ENCODE assay signal across 28 cellular contexts in genomic region chr21:34899760-34900159, GRCh38.
"Had no signal": no experiment of that assay in that cellular context is flagged by ENCODE, and none has a peak within 500 bp of the region (broad histone marks: within the 10 kb centered on the region; RNA-seq: fewer than 3 reads in every experiment).

No MANE protein-coding gene starts in this region.

- H3K4me2 ChIP-seq: PC-9 had no signal

- H3K4me3 ChIP-seq: ascending aorta, cardiac muscle cell, PC-9 had no signal

- DNase-seq: activated CD4-positive, alpha-beta T cell treated with anti-CD3 and anti-CD28 coated beads for 36 hours; activated CD4-positive, alpha-beta T cell treated with anti-CD3 and anti-CD28 coated beads, Interleukin-2, amount 10 ng/mL, durations not matched to agents 7 days and 5 days; activated CD4-positive, alpha-beta T cell treated with anti-CD3 and anti-CD28 coated beads, Interleukin-2, amount 50 U/mL, for 48 hours; activated CD8-positive, alpha-beta memory T cell treated with anti-CD3 and anti-CD28 coated beads, Interleukin-2, amount 50 U/mL, for 48 hours; activated naive CD4-positive, alpha-beta T cell treated with anti-CD3 and anti-CD28 coated beads, Interleukin-2, amount 50 U/mL, for 16 hours; activated naive CD8-positive, alpha-beta T cell treated with anti-CD3 and anti-CD28 coated beads, Interleukin-2, amount 10 ng/mL, durations not matched to agents 7 days and 5 days; activated T-cell treated with anti-CD3 and anti-CD28 coated beads, Interleukin-2, amount 50 U/mL, for 1 hour; amygdala; NCI-H1092 treated with DMSO at 0.1 percent for 48 hours; NCI-H146; NCI-H2029 treated with DMSO at 0.1 percent for 48 hours; NCI-H2107; NCI-H2171; NCI-H510A; NCI-H526; NCI-H748 treated with DMSO at 0.1 percent for 48 hours; NK-92 treated with Interleukin-12 subunit alpha and Interleukin-12 subunit beta, amount 100 ng/mL, for 24 hours; PC-9; SIG-M5; T-cell; T-helper 17 cell had no signal

- H3K36me3 ChIP-seq: ascending aorta, cardiac muscle cell had no signal

- H2AFZ ChIP-seq: PC-9 had no signal

- H3K27me3 ChIP-seq: ascending aorta had no signal

- H3K4me1 ChIP-seq: ascending aorta had no signal

- H3K27ac ChIP-seq: ascending aorta, cardiac muscle cell, PC-9, RWPE1 had no signal

- ATAC-seq: activated CD8-positive, alpha-beta T cell treated with anti-CD3 and anti-CD28 coated beads, Interleukin-2, amount 10 ng/mL, durations not matched to agents 7 days and 5 days; Right ventricle myocardium inferior; SK-N-SH treated with all-trans-retinoic acid at 6 μM for 48 hours; T-cell; T-helper 17 cell; WTC11 had no signal
